ENCODE assay signal across 10 cellular contexts in the genomic region with DNA sequence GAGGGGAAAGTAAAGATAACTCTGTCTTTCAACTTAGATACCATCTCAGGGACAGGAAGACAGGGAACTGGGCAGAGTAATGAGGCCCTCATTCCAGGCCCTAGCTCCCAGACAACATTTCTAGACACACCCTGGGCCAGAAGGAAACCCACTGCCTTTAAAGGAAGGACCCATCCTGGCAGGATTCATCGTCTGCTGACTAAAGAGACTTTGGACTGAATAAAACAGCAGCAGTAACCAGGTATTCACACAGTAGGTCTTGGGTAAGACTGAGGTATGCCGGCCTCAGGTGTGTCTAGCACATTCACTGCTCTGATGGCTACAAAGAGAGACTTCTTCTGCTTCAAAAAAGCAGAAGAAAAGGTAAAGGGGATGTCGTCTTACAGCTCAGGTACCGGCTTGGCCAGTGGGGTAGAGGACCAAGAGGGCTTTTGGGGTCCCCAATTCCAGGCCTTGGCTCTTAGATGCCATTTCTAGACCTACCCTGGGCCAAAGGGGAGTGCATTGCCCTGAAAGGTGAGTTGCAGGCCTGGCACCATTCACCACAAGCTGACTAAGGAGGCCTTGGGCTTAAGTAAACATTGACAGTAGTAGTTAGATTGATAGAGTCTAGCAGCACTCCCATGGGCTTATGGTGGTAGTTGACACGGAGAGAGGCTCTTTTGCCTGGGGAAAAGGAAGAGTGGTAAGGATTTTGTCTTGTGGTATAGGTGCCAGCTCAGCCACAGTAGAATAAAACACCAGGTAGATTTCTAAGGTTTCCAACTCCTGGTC. TPM values are rescaled to one million over a fixed set of nuclear protein-coding genes. Genes with fewer than 3 reads are reported as not detected.
DNase-seq lines count a peak whose midpoint lies in the region; ATAC-seq, FAIRE-seq and TF ChIP-seq lines count a peak whose summit lies in the region.
"Had no signal": no experiment of that assay in that cellular context is flagged by ENCODE, and none has a peak within 500 bp of the region (broad histone marks: within the 10 kb centered on the region; RNA-seq: fewer than 3 reads in every experiment).

No MANE protein-coding gene starts in this region.

- DNase-seq in K562 (ENCODE audit: extremely low read depth in 1 of 4, low spot score in 3 of 4): no peak
- DNase-seq in central memory CD4-positive, alpha-beta T cell: no peak
- no peak for DNase-seq in activated naive CD4-positive, alpha-beta T cell (lab: John Stamatoyannopoulos, UW)
- DNase-seq in stimulated activated naive CD4-positive, alpha-beta T cell (lab: John Stamatoyannopoulos, UW): no peak
- DNase-seq: activated T-cell treated with anti-CD3 and anti-CD28 coated beads, Interleukin-2, amount 50 U/mL, for 48 hours; GDM1 had no signal

- CTCF ChIA-PET in K562 (lab: Yijun Ruan, JAX; ENCODE audit: low intra/inter-chr PET ratio): no interaction called here

- no peak overlapping the region for H3K4me3 ChIP-seq in K562
- no peak overlapping the region for H3K4me3 ChIP-seq in mucosa of stomach (ENCODE audit: low read length)

- H3K27ac ChIP-seq in K562 (ENCODE audit: extremely low read depth, low read depth, low read length): peak overlapping the region; percentile 81

- TF ChIP-seq CTCF in K562 (IDR thresholded peaks at IDR 0.05 in 2 of 3, conservative IDR thresholded peaks at IDR 0.05 in 1 of 3; ENCODE audit: insufficient read depth in 2 of 3, low read depth in 1 of 3, low read length in 3 of 3): no peak

- peak overlapping the region; percentile 15; the same call in 1 of the 2 replicates for H2AFZ ChIP-seq in K562 (ENCODE audit: low read depth, low read length)

- H3K27me3 ChIP-seq in K562 (ENCODE audit: control insufficient read depth in 2 of 2, insufficient read depth in 2 of 2, low read length in 2 of 2) (no peaks in the 10 kb centered on the region), mucosa of stomach (ENCODE audit: control insufficient read depth, insufficient read depth, low read length) (no peaks in the 10 kb centered on the region)

- BruUV-seq in K562 (replicated peaks; lab: Mats Ljungman, UMichigan): no TSS peak

- no peaks in the 10 kb centered on the region for H3K9me1 ChIP-seq in K562 (ENCODE audit: control insufficient read depth, insufficient read depth, low read length)

- POLR2A ChIA-PET in K562 (lab: Yijun Ruan, JAX): interaction anchor here (0.6 to 1.9 kb wide), 4 partner anchors 9 to 1924 kb away, joined by 3 to 14 read pairs (median 4); a partner anchor contains a TSS

- intact Hi-C loops in K562 (cut with micrococcal nuclease): no loop called here

- FAIRE-seq in K562 (lab: Jason Lieb, UNC): no peak

- WGBS in K562 (ENCODE audit: insufficient coverage, low coverage, missing lambda C conversion rate): 43% methylated on average over 5 of the region's 5 CpGs

- no peak for TF ChIP-seq POLR2A in K562 (conservative IDR thresholded peaks at IDR 0.05)

- peaks cover 8 to 26% of the 10 kb centered on the region in 2 experiments for H3K4me1 ChIP-seq in K562 (replicated peaks in 1 of 2; ENCODE audit: control insufficient read depth in 2 of 2, insufficient read depth in 2 of 2, low read length in 2 of 2)
- H3K4me1 ChIP-seq in mucosa of stomach (ENCODE audit: control insufficient read depth, insufficient read depth, low read length): peaks cover 45% of the 10 kb centered on the region

- in situ Hi-C loops in K562 (cut with MboI): no loop called here

- ATAC-seq in GM18870 (IDR thresholded peaks at IDR 0.05; ENCODE audit: unreplicated experiment) (peak; percentile 23), HG02759 (IDR thresholded peaks at IDR 0.05; ENCODE audit: unreplicated experiment) (peak; percentile 19), K562 (peak; percentile 22), GM21360 (IDR thresholded peaks at IDR 0.05; ENCODE audit: unreplicated experiment) (no peak)

- H3K4me2 ChIP-seq in K562 (ENCODE audit: insufficient read depth, low read length): peak overlapping the region; percentile 44

- peaks cover 87% of the 10 kb centered on the region for H3K79me2 ChIP-seq in K562 (ENCODE audit: control insufficient read depth, insufficient read depth, low read length)

- peak overlapping the region; percentile 42 to 81; a peak in 3 of 4 replicates for H3K9ac ChIP-seq in K562 (ENCODE audit: insufficient read depth in 1 of 2, low read depth in 2 of 2, low read length in 2 of 2)
- peak overlapping the region; percentile 5 for H3K9ac ChIP-seq in mucosa of stomach (ENCODE audit: low read length)

- TF ChIP-seq EP300 in K562 (IDR thresholded peaks at IDR 0.05; ENCODE audit: low read length): no peak

- H3K9me3 ChIP-seq in K562 (replicated peaks; ENCODE audit: control insufficient read depth, insufficient read depth, low read depth, low read length) (peaks cover 4% of the 10 kb centered on the region), mucosa of stomach (ENCODE audit: control insufficient read depth, low read length) (no peaks in the 10 kb centered on the region)

- H3K36me3 ChIP-seq in K562 (ENCODE audit: control insufficient read depth, insufficient read depth, low read length): peaks cover 19% of the 10 kb centered on the region
- no peaks in the 10 kb centered on the region for H3K36me3 ChIP-seq in mucosa of stomach (ENCODE audit: control insufficient read depth, insufficient read depth, low read length)

- H4K20me1 ChIP-seq in K562 (replicated peaks; ENCODE audit: control insufficient read depth, insufficient read depth, low read length): no peaks in the 10 kb centered on the region

- TF ChIP-seq RAD21 in K562 (CRISPR knock-in tag; conservative IDR thresholded peaks at IDR 0.05 in 1 of 2, IDR thresholded peaks at IDR 0.05 in 1 of 2): no peak

TF ChIP-seq in K562, 482 proteins besides CTCF, POLR2A, EP300 and RAD21 (continues in another document):
- TF ChIP-seq, protein P1, sequence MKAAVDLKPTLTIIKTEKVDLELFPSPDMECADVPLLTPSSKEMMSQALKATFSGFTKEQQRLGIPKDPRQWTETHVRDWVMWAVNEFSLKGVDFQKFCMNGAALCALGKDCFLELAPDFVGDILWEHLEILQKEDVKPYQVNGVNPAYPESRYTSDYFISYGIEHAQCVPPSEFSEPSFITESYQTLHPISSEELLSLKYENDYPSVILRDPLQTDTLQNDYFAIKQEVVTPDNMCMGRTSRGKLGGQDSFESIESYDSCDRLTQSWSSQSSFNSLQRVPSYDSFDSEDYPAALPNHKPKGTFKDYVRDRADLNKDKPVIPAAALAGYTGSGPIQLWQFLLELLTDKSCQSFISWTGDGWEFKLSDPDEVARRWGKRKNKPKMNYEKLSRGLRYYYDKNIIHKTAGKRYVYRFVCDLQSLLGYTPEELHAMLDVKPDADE (conservative IDR thresholded peaks at IDR 0.05; ENCODE audit: control insufficient read depth, low read depth, low read length): no peak
- TF ChIP-seq FOXA3 (CRISPR knock-in tag; conservative IDR thresholded peaks at IDR 0.05 in 1 of 2, IDR thresholded peaks at IDR 0.05 in 1 of 2) (peak; percentile 41 to 89; a peak in 2 of 4 replicates), ZNF311 (CRISPR knock-in tag; IDR thresholded peaks at IDR 0.05) (no peak), HNRNPL (IDR thresholded peaks at IDR 0.05; ENCODE audit: low read depth, low read length) (no peak), JUNB (CRISPR knock-in tag; conservative IDR thresholded peaks at IDR 0.05) (no peak), ZNF12 (CRISPR knock-in tag; IDR thresholded peaks at IDR 0.05) (0 out of 2 replicates have a peak, but pooled peaks have one; percentile 21), RBM22 (IDR thresholded peaks at IDR 0.05; ENCODE audit: low read depth, low read length, poor library complexity, severe bottlenecking) (no peak), BCL6 (CRISPR knock-in tag; IDR thresholded peaks at IDR 0.05) (no peak), RFX7 (CRISPR knock-in tag; IDR thresholded peaks at IDR 0.05) (no peak), GATAD2B (IDR thresholded peaks at IDR 0.05; ENCODE audit: borderline replicate concordance) (no peak)
- TF ChIP-seq, protein P2, sequence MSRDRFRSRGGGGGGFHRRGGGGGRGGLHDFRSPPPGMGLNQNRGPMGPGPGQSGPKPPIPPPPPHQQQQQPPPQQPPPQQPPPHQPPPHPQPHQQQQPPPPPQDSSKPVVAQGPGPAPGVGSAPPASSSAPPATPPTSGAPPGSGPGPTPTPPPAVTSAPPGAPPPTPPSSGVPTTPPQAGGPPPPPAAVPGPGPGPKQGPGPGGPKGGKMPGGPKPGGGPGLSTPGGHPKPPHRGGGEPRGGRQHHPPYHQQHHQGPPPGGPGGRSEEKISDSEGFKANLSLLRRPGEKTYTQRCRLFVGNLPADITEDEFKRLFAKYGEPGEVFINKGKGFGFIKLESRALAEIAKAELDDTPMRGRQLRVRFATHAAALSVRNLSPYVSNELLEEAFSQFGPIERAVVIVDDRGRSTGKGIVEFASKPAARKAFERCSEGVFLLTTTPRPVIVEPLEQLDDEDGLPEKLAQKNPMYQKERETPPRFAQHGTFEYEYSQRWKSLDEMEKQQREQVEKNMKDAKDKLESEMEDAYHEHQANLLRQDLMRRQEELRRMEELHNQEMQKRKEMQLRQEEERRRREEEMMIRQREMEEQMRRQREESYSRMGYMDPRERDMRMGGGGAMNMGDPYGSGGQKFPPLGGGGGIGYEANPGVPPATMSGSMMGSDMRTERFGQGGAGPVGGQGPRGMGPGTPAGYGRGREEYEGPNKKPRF (IDR thresholded peaks at IDR 0.05; ENCODE audit: low read depth, low read length): no peak

RNA-seq across cellular contexts. Expression of a gene that starts 13.4 kb away (rescaled TPM):
- 102 and 244 TPM in 2 replicates for total RNA-seq in K562 (2011; cell fraction: chromatin; rRNA removed; ENCODE audit: low replicate concordance)
- 82.4 and 99.2 TPM in 2 replicates for total RNA-seq in K562 (2011; cell fraction: nucleolus; rRNA removed)
- total RNA-seq in K562 (2011; cell fraction: nucleoplasm; rRNA removed): 108 and 129 TPM in 2 replicates
- total RNA-seq in K562 (2014; rRNA removed): 66.3 and 84.2 TPM in 2 replicates
- 134 and 138 TPM in 2 replicates for total RNA-seq in K562 (2014; rRNA removed; fragmentation: Illumina TruSeq; extraction: Trizol)
- total RNA-seq in K562 (2015; rRNA removed; fragmentation: Illumina TruSeq; extraction: Trizol): 131 and 140 TPM in 2 replicates
- 66.1 and 72.7 TPM in 2 replicates for total RNA-seq in K562 (2021)
- 96.1 and 125 TPM in 2 replicates for polyA plus RNA-seq in K562 (2011; rRNA removed)
- 28.6 and 35.4 TPM in 2 replicates for polyA plus RNA-seq in K562 (2011; cell fraction: cytosol; rRNA removed)
- 54.9 and 67.4 TPM in 2 replicates for polyA plus RNA-seq in K562 (2011; cell fraction: nucleus; rRNA removed)
- 60.9 and 75.4 TPM in 2 replicates for polyA plus RNA-seq in K562 (2012)
- polyA plus RNA-seq in K562 (2014; fragmentation: Illumina TruSeq; extraction: Trizol): 68.8 and 71.2 TPM in 2 replicates
- 10 to 100 TPM; 46.5 to 61.1 TPM for polyA plus RNA-seq in K562 (2014; fragmentation: Nextera tagmentation; extraction: Ambion mirVana)
- 63.1 and 72.1 TPM in 2 replicates for polyA plus RNA-seq in K562 (2014; rRNA removed)
- polyA minus RNA-seq in K562 (2011; rRNA and poly(A)+ RNA removed): 149 and 151 TPM in 2 replicates
- 38.2 and 52.5 TPM in 2 replicates for polyA minus RNA-seq in K562 (2011; cell fraction: cytosol; rRNA and poly(A)+ RNA removed)
- polyA minus RNA-seq in K562 (2011; cell fraction: nucleus; rRNA and poly(A)+ RNA removed): 72.2 and 76.3 TPM in 2 replicates
